ENCODE assay signal across 20 cellular contexts in genomic region chr4:56200275-56200674, GRCh38.
"Had no signal": no experiment of that assay in that cellular context is flagged by ENCODE, and none has a peak within 500 bp of the region (broad histone marks: within the 10 kb centered on the region; RNA-seq: fewer than 3 reads in every experiment).

No MANE protein-coding gene starts in this region.

- H3K27me3 ChIP-seq: ascending aorta, esophagus muscularis mucosa, ovary, tibial nerve, vagina had no signal

- ATAC-seq: psoas muscle, right cardiac atrium had no signal

- DNase-seq: activated CD4-positive, alpha-beta T cell treated with anti-CD3 and anti-CD28 coated beads, Interleukin-2, amount 10 ng/mL, durations not matched to agents 24 days and 14 days; activated CD8-positive, alpha-beta memory T cell treated with anti-CD3 and anti-CD28 coated beads, Interleukin-2, amount 50 U/mL, for 48 hours; activated effector memory CD4-positive, alpha-beta T cell treated with Interleukin-2 at 50 U/mL for 16 hours; activated naive CD4-positive, alpha-beta T cell treated with anti-CD3 and anti-CD28 coated beads, Interleukin-2, amount 10 ng/mL, durations not matched to agents 7 days and 5 days; activated T-cell treated with anti-CD3 and anti-CD28 coated beads, Interleukin-2, amount 50 U/mL, for 48 hours; cerebellar nuclear complex; cortex of kidney; effector CD4-positive, alpha-beta T cell; immature natural killer cell; kidney glomerular epithelial cell; left ventricle myocardium inferior; mammary epithelial cell; ovary; psoas muscle; right cardiac atrium had no signal

- H3K4me3 ChIP-seq: ascending aorta, esophagus muscularis mucosa, left ventricle myocardium inferior, ovary, psoas muscle, skin epidermis, tibial nerve, vagina had no signal

- H3K4me1 ChIP-seq: ascending aorta, left ventricle myocardium inferior, psoas muscle, tibial nerve, vagina had no signal

- H3K9me3 ChIP-seq: ascending aorta, esophagus muscularis mucosa, left ventricle myocardium inferior, ovary, psoas muscle, tibial nerve, vagina had no signal

- H3K36me3 ChIP-seq: ascending aorta, esophagus muscularis mucosa, left ventricle myocardium inferior, ovary, tibial nerve, vagina had no signal

- H3K27ac ChIP-seq: ascending aorta, esophagus muscularis mucosa, left ventricle myocardium inferior, ovary, psoas muscle, skin epidermis, tibial nerve, vagina had no signal
